In the genomic region with DNA sequence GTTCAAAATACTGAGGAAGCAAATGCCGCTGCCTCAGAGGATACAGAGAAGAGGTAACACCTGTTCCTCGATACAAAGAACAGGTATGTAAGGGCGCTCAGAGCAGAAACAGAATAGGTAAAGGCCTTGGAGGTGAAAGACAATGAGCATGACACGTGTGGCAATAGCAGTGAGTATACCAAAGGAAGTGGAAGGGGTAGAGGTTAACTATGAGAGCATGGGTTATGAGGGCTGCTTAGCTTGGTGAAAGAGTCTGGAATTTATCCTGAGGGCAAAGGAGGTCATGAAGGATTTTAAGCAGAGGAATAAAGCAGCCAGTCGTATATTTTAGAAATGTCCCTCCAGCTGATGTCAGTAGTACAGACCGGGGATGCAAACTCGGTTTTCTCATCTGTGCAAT, we compare ENCODE assay signal across 30 cellular contexts.
"Had no signal": no experiment of that assay in that cellular context is flagged by ENCODE, and none has a peak within 500 bp of the region (broad histone marks: within the 10 kb centered on the region; RNA-seq: fewer than 3 reads in every experiment).

No MANE protein-coding gene starts in this region.

- H3K36me3 ChIP-seq: neutrophil, pancreas, right lobe of liver, sigmoid colon, suprapubic skin, tibial artery, transverse colon, upper lobe of left lung, vagina had no signal

- H3K27me3 ChIP-seq: neutrophil, pancreas, right lobe of liver, sigmoid colon, suprapubic skin, testis, tibial artery, transverse colon, upper lobe of left lung, vagina had no signal

- H3K4me3 Mint-ChIP-seq: naive B cell; naive thymus-derived CD8-positive, alpha-beta T cell; natural killer cell treated with Interleukin-12 subunit alpha and Interleukin-12 subunit beta and Interleukin-15 and Interleukin-18, amount 100 ng/mL, for 72 hours; nephron progenitor cell; neural crest cell; stimulated activated memory B cell treated with anti-CD40 and anti-IgM and Interleukin-4, amounts not matched to agents 10 μg/mL and 1 μg/mL and 100 μg/mL, for 72 hours; stimulated activated naive CD8-positive, alpha-beta T cell treated with anti-CD3 and anti-CD28 coated beads, Interleukin-15, amount 100 ng/mL, for 72 hours had no signal

- H3K27me3 Mint-ChIP-seq: naive B cell; naive thymus-derived CD8-positive, alpha-beta T cell; natural killer cell treated with Interleukin-12 subunit alpha and Interleukin-12 subunit beta and Interleukin-15 and Interleukin-18, amount 100 ng/mL, for 72 hours; stimulated activated memory B cell treated with anti-CD40 and anti-IgM and Interleukin-4, amounts not matched to agents 10 μg/mL and 1 μg/mL and 100 μg/mL, for 72 hours; stimulated activated naive CD8-positive, alpha-beta T cell treated with anti-CD3 and anti-CD28 coated beads, Interleukin-15, amount 100 ng/mL, for 72 hours had no signal

- H3K4me3 ChIP-seq: pancreas, psoas muscle, right lobe of liver, sigmoid colon, suprapubic skin, testis, tibial artery, transverse colon, upper lobe of left lung, vagina had no signal

- H3K9me3 Mint-ChIP-seq: naive B cell; natural killer cell treated with Interleukin-12 subunit alpha and Interleukin-12 subunit beta and Interleukin-15 and Interleukin-18, amount 100 ng/mL, for 72 hours; nephron progenitor cell; neural crest cell; stimulated activated memory B cell treated with anti-CD40 and anti-IgM and Interleukin-4, amounts not matched to agents 10 μg/mL and 1 μg/mL and 100 μg/mL, for 72 hours had no signal

- H3K9me3 ChIP-seq: neutrophil, pancreas, psoas muscle, right lobe of liver, sigmoid colon, suprapubic skin, testis, tibial artery, transverse colon, upper lobe of left lung, vagina had no signal

- H3K27ac Mint-ChIP-seq: naive thymus-derived CD8-positive, alpha-beta T cell; natural killer cell treated with Interleukin-12 subunit alpha and Interleukin-12 subunit beta and Interleukin-15 and Interleukin-18, amount 100 ng/mL, for 72 hours; nephron progenitor cell; stimulated activated memory B cell treated with anti-CD40 and anti-IgM and Interleukin-4, amounts not matched to agents 10 μg/mL and 1 μg/mL and 100 μg/mL, for 72 hours; stimulated activated naive CD8-positive, alpha-beta T cell treated with anti-CD3 and anti-CD28 coated beads, Interleukin-15, amount 100 ng/mL, for 72 hours had no signal

- DNase-seq: naive B cell; naive thymus-derived CD8-positive, alpha-beta T cell; nephron progenitor cell; nucleus accumbens; pancreas; psoas muscle; right cardiac atrium; right lobe of liver; sigmoid colon; small intestine; stimulated activated CD4-positive, alpha-beta T cell treated with anti-CD3 and anti-CD28 coated beads, Interleukin-12 subunit alpha, Interleukin-12 subunit beta, amount 100 ng/mL, for 4 hours; stimulated activated CD4-positive, alpha-beta T cell treated with anti-CD3 and anti-CD28 coated beads, Interleukin-1b, Interleukin-23, amount 100 ng/mL, for 48 hours; stimulated activated CD4-positive, alpha-beta T cell treated with anti-CD3 and anti-CD28 coated beads, Interleukin-4, amount 100 ng/mL, for 1 hour; stimulated activated CD4-positive, alpha-beta T cell treated with anti-CD3 and anti-CD28 coated beads, Interleukin-4, amount 100 ng/mL, for 4 hours; stimulated activated CD8-positive, alpha-beta memory T cell treated with anti-CD3 and anti-CD28 coated beads, Interleukin-4, amount 100 ng/mL, for 48 hours; stimulated activated naive CD4-positive, alpha-beta T cell; stimulated activated naive CD8-positive, alpha-beta T cell treated with anti-CD3 and anti-CD28 coated beads, Interleukin-15, amount 100 ng/mL, for 72 hours; stimulated activated naive CD8-positive, alpha-beta T cell treated with anti-CD3 and anti-CD28 coated beads, Interleukin-15, Interleukin-2, amounts not matched to agents 100 U/mL and 50 U/mL, for 24 hours; substantia nigra; testis; tibial artery; transverse colon; upper lobe of left lung had no signal

- H3K4me1 Mint-ChIP-seq: naive B cell; naive thymus-derived CD8-positive, alpha-beta T cell; stimulated activated memory B cell treated with anti-CD40 and anti-IgM and Interleukin-4, amounts not matched to agents 10 μg/mL and 1 μg/mL and 100 μg/mL, for 72 hours; stimulated activated naive CD8-positive, alpha-beta T cell treated with anti-CD3 and anti-CD28 coated beads, Interleukin-15, amount 100 ng/mL, for 72 hours had no signal

- FAIRE-seq: pancreas, small intestine, urothelium cell line had no signal

- H3K27ac ChIP-seq: neutrophil, pancreas, psoas muscle, right lobe of liver, sigmoid colon, suprapubic skin, testis, tibial artery, transverse colon, upper lobe of left lung, vagina had no signal

- H3K36me3 Mint-ChIP-seq: naive B cell; naive thymus-derived CD8-positive, alpha-beta T cell; stimulated activated memory B cell treated with anti-CD40 and anti-IgM and Interleukin-4, amounts not matched to agents 10 μg/mL and 1 μg/mL and 100 μg/mL, for 72 hours had no signal

- ATAC-seq: naive thymus-derived CD8-positive, alpha-beta T cell; natural killer cell treated with Interleukin-12 subunit alpha and Interleukin-12 subunit beta and Interleukin-15 and Interleukin-18, amount 100 ng/mL, for 72 hours; pancreas; psoas muscle; right cardiac atrium; right lobe of liver; stimulated activated memory B cell treated with anti-CD40 and anti-IgM and Interleukin-4, amounts not matched to agents 10 μg/mL and 1 μg/mL and 100 μg/mL, for 72 hours; stimulated activated naive CD8-positive, alpha-beta T cell treated with anti-CD3 and anti-CD28 coated beads, Interleukin-15, amount 100 ng/mL, for 72 hours; stimulated activated naive CD8-positive, alpha-beta T cell treated with anti-CD3 and anti-CD28 coated beads, Interleukin-15, Interleukin-2, amounts not matched to agents 100 U/mL and 50 U/mL, for 24 hours had no signal

- H3K4me1 ChIP-seq: pancreas, psoas muscle, right lobe of liver, testis, tibial artery, transverse colon, upper lobe of left lung had no signal
